Comparison of ENCODE assay signal across 8 cellular contexts in genomic region chr17:45060824-45061605, GRCh38. TPM values are rescaled to one million over a fixed set of nuclear protein-coding genes. Genes with fewer than 3 reads are reported as not detected.
DNase-seq lines count a peak whose midpoint lies in the region; ATAC-seq lines count a peak whose summit lies in the region.

Gene NMT1, plus strand, starts transcription at chr17:45061317. Its CDS starts 13 bp downstream, at chr17:45061330.

- H3K36me3 Mint-ChIP-seq in activated CD4-positive, alpha-beta T cell treated with anti-CD3 and anti-CD28 coated beads, Interleukin-2, amount 10 ng/mL, durations not matched to agents 7 days and 5 days (ENCODE audit: low read depth): peaks cover 29% of the 10 kb centered on the region

- no peaks in the 10 kb centered on the region for H3K9me3 Mint-ChIP-seq in activated CD4-positive, alpha-beta T cell treated with anti-CD3 and anti-CD28 coated beads, Interleukin-2, amount 10 ng/mL, durations not matched to agents 7 days and 5 days

- no peaks in the 10 kb centered on the region for H3K27me3 Mint-ChIP-seq in activated CD4-positive, alpha-beta T cell treated with anti-CD3 and anti-CD28 coated beads, Interleukin-2, amount 10 ng/mL, durations not matched to agents 7 days and 5 days

- POLR2A ChIA-PET in activated CD4-positive, alpha-beta T cell treated with anti-CD3 and anti-CD28 coated beads, Interleukin-2, amount 10 ng/mL, durations not matched to agents 7 days and 5 days (lab: Charles Lee): interaction anchor here (0.6 to 2.2 kb wide), 2 partner anchors 10 to 12 kb away, joined by 3 to 11 read pairs; no protein-coding TSS in a partner anchor

- H3K27me3 ChIP-seq in BLaER1: no peaks in the 10 kb centered on the region

- H3K4me1 ChIP-seq in BLaER1: peaks cover 40% of the 10 kb centered on the region

- H3K4me1 Mint-ChIP-seq in activated CD4-positive, alpha-beta T cell treated with anti-CD3 and anti-CD28 coated beads, Interleukin-2, amount 10 ng/mL, durations not matched to agents 7 days and 5 days: peaks cover 40% of the 10 kb centered on the region

- H3K4me2 ChIP-seq in BLaER1: peak within 1 kb of the TSS; percentile 93

- DNase-seq in NCI-H69 (lab: John Stamatoyannopoulos, UW) (peak; percentile 100), cortex of kidney (lab: John Stamatoyannopoulos, UW) (peak; percentile 25), left colon (peak; percentile 94 to 98)
- peak; percentile 98 for DNase-seq in activated CD4-positive, alpha-beta T cell treated with anti-CD3 and anti-CD28 coated beads, Interleukin-2, amount 10 ng/mL, durations not matched to agents 7 days and 5 days
- peak; percentile 99 for DNase-seq in stimulated activated CD4-positive, alpha-beta T cell treated with anti-CD3 and anti-CD28 coated beads, Interleukin-1b, Interleukin-23, amount 100 ng/mL, for 48 hours

- peak within 1 kb of the TSS; percentile 90 for H3K9ac ChIP-seq in BLaER1

- ATAC-seq in GM19328 (IDR thresholded peaks at IDR 0.05; ENCODE audit: unreplicated experiment) (peak; percentile 85), HG03520 (IDR thresholded peaks at IDR 0.05; ENCODE audit: unreplicated experiment) (peak; percentile 78), left colon (peak; percentile 86)

- CTCF ChIA-PET in activated CD4-positive, alpha-beta T cell treated with anti-CD3 and anti-CD28 coated beads, Interleukin-2, amount 10 ng/mL, durations not matched to agents 7 days and 5 days (lab: Charles Lee): interaction anchor here (0.7 to 5.0 kb wide), 6 partner anchors 11 to 283 kb away, joined by 3 to 26 read pairs (median 4); partner anchors contain the start of gene ACBD4

- H3K27ac ChIP-seq in BLaER1: peak within 1 kb of the TSS; percentile 91

- peak within 1 kb of the TSS; percentile 100 for H3K4me3 Mint-ChIP-seq in activated CD4-positive, alpha-beta T cell treated with anti-CD3 and anti-CD28 coated beads, Interleukin-2, amount 10 ng/mL, durations not matched to agents 7 days and 5 days

- intact Hi-C loops in left colon (cut with DNase I, micrococcal nuclease): no loop called here

- peaks cover 39% of the 10 kb centered on the region for H4K20me1 ChIP-seq in BLaER1

- H3K4me3 ChIP-seq in BLaER1: peak within 1 kb of the TSS; percentile 78

- H3K9me3 ChIP-seq in BLaER1: no peaks in the 10 kb centered on the region

- peak within 1 kb of the TSS; percentile 100 for H3K27ac Mint-ChIP-seq in activated CD4-positive, alpha-beta T cell treated with anti-CD3 and anti-CD28 coated beads, Interleukin-2, amount 10 ng/mL, durations not matched to agents 7 days and 5 days

- peaks cover 18% of the 10 kb centered on the region; the same call in 1 of the 2 replicates for H3K36me3 ChIP-seq in BLaER1

RNA-seq across cellular contexts. Expression of gene NMT1, which starts in this region (rescaled TPM):
- total RNA-seq in activated CD4-positive, alpha-beta T cell treated with anti-CD3 and anti-CD28 coated beads, Interleukin-2, amount 10 ng/mL, durations not matched to agents 7 days and 5 days: 100 to 1,000 TPM; 118 to 138 TPM
- total RNA-seq in left colon: 10 to 100 TPM; 48.2 to 69.5 TPM

Comparison
In these comparisons a context has a peak if more than half of its experiments do, and no peak if none do; other contexts are left out.
1. Peak in every context shown above with its lines: DNase-seq, ATAC-seq, H3K4me3 ChIP-seq and H3K27ac ChIP-seq.
2. DNase-seq: peak in every context shown above with its lines; median percentile 100 in NCI-H69; 99 in stimulated activated CD4-positive, alpha-beta T cell treated with anti-CD3 and anti-CD28 coated beads, Interleukin-1b, Interleukin-23, amount 100 ng/mL, for 48 hours; 98 in activated CD4-positive, alpha-beta T cell treated with anti-CD3 and anti-CD28 coated beads, Interleukin-2, amount 10 ng/mL, durations not matched to agents 7 days and 5 days; 96 in left colon; 25 in cortex of kidney.